In genomic region chr1:114314098-114314497, GRCh38 we compare ENCODE assay signal across 23 cellular contexts.
DNase-seq lines count a peak whose midpoint lies in the region; TF ChIP-seq lines count a peak whose summit lies in the region.
"Had no signal": no experiment of that assay in that cellular context is flagged by ENCODE, and none has a peak within 500 bp of the region (broad histone marks: within the 10 kb centered on the region; RNA-seq: fewer than 3 reads in every experiment).

No MANE protein-coding gene starts in this region.

- no peaks in the 10 kb centered on the region for H3K27me3 ChIP-seq in esophagus muscularis mucosa
- H3K27me3 ChIP-seq: esophagus squamous epithelium, tibial nerve had no signal

- TF ChIP-seq EP300 in esophagus muscularis mucosa (IDR thresholded peaks at IDR 0.05): no peak

- H3K36me3 ChIP-seq in esophagus muscularis mucosa: no peaks in the 10 kb centered on the region
- H3K36me3 ChIP-seq: esophagus squamous epithelium, left ventricle myocardium inferior, tibial nerve had no signal

- 88% methylated on average over 1 of the region's 1 CpG for WGBS in esophagus muscularis mucosa

- no peak overlapping the region for H3K27ac ChIP-seq in esophagus muscularis mucosa (replicated peaks in 1 of 4)
- H3K27ac ChIP-seq: coronary artery, esophagus squamous epithelium, left ventricle myocardium inferior, tibial nerve had no signal

- H3K9me3 ChIP-seq in esophagus muscularis mucosa: no peaks in the 10 kb centered on the region
- H3K9me3 ChIP-seq: esophagus squamous epithelium, left ventricle myocardium inferior, tibial nerve had no signal

- no peak for TF ChIP-seq POLR2A in esophagus muscularis mucosa (IDR thresholded peaks at IDR 0.05; ENCODE audit: low read depth)

- H3K4me1 ChIP-seq in esophagus muscularis mucosa: peaks cover 0 to 10% (median 9%) of the 10 kb centered on the region in 4 donors
- H3K4me1 ChIP-seq: esophagus squamous epithelium had no signal

- DNase-seq in EH (ENCODE audit: low read depth): peak; percentile 34
- peak; percentile 64 for DNase-seq in NCI-H226
- peak; percentile 66 for DNase-seq in esophagus muscularis mucosa (ENCODE audit: extremely low spot score)
- peak; percentile 18 for DNase-seq in myocyte (ENCODE audit: low read depth)
- DNase-seq in dermis blood vessel endothelial cell: no peak
- no peak for DNase-seq in NCI-H1417 treated with DMSO at 0.1 percent for 48 hours (lab: John Stamatoyannopoulos, UW)
- DNase-seq in posterior vena cava (ENCODE audit: low spot score): no peak
- DNase-seq in nucleus accumbens (lab: John Stamatoyannopoulos, UW): no peak
- DNase-seq: activated CD8-positive, alpha-beta memory T cell treated with anti-CD3 and anti-CD28 coated beads for 24 hours; activated gamma-delta T cell; activated naive CD8-positive, alpha-beta T cell treated with anti-CD3 and anti-CD28 coated beads, Interleukin-2, amount 10 ng/mL, durations not matched to agents 7 days and 5 days; C1 segment of cervical spinal cord; COR-L47; esophagus squamous epithelium; KG1; left ventricle myocardium inferior; naive B cell; NCI-H1436 treated with DMSO at 0.1 percent for 48 hours; SK-N-SH; small intestine; T-helper 17 cell had no signal

- no peak for TF ChIP-seq CTCF in esophagus muscularis mucosa (IDR thresholded peaks at IDR 0.05)

- no peak overlapping the region for H3K4me3 ChIP-seq in esophagus muscularis mucosa
- H3K4me3 ChIP-seq: coronary artery, esophagus squamous epithelium, left ventricle myocardium inferior, tibial nerve had no signal

- intact Hi-C loops in esophagus muscularis mucosa (cut with DNase I): no loop called here
- intact Hi-C loops in posterior vena cava (cut with DNase I): no loop called here

Comparison
In these comparisons a context has a peak if more than half of its experiments do, and no peak if none do; other contexts are left out.
1. DNase-seq: peak in EH (single experiment), NCI-H226 (single experiment), esophagus muscularis mucosa (single experiment) and myocyte (single experiment); none in dermis blood vessel endothelial cell (single experiment), NCI-H1417 treated with DMSO at 0.1 percent for 48 hours (single experiment), posterior vena cava (single experiment) and nucleus accumbens (0 of 56).